18 cellular contexts compared by ENCODE assay signal in genomic region chr5:179439181-179439990, GRCh38.
A peak's percentile ranks its signal among the peaks of the same experiment; 100 is the strongest.
DNase-seq lines count a peak whose midpoint lies in the region; ATAC-seq, FAIRE-seq and TF ChIP-seq lines count a peak whose summit lies in the region.
"Had no signal": no experiment of that assay in that cellular context is flagged by ENCODE, and none has a peak within 500 bp of the region (broad histone marks: within the 10 kb centered on the region; RNA-seq: fewer than 3 reads in every experiment).

No MANE protein-coding gene starts in this region.

- peak overlapping the region; percentile 46 for H3K27ac ChIP-seq in WERI-Rb-1
- H3K27ac ChIP-seq in brain microvascular endothelial cell, result no peak overlapping the region
- H3K27ac ChIP-seq in stomach, result no peak overlapping the region
- H3K27ac ChIP-seq: A549, SJSA1 had no signal

- H3K9me3 ChIP-seq in WERI-Rb-1 (ENCODE audit: severe bottlenecking) (no peaks in the 10 kb centered on the region), stomach (no peaks in the 10 kb centered on the region)

- no peak for TF ChIP-seq EP300 in stomach (IDR thresholded peaks at IDR 0.05)

- no peaks in the 10 kb centered on the region for H3K27me3 ChIP-seq in WERI-Rb-1 (ENCODE audit: insufficient read depth, low read depth, severe bottlenecking)
- no peaks in the 10 kb centered on the region for H3K27me3 ChIP-seq in brain microvascular endothelial cell (replicated peaks)
- H3K27me3 ChIP-seq in stomach, result peaks cover 0 to 36% (median 0%) of the 10 kb centered on the region in 3 donors
- H3K27me3 ChIP-seq: SJSA1 had no signal

- DNase-seq in DMS 273 (lab: John Stamatoyannopoulos, UW; ENCODE audit: unreplicated experiment) (peak; percentile 99), NCI-H2171 (lab: John Stamatoyannopoulos, UW) (peak; percentile 93), WERI-Rb-1 (peak; percentile 37), posterior vena cava (ENCODE audit: low spot score) (peak; percentile 58), brain microvascular endothelial cell (no peak), GM12892 (ENCODE audit: insufficient read length) (no peak), stomach (no peak)
- DNase-seq: C1 segment of cervical spinal cord, DMS53, HCEC 1CT, NCI-H1417 treated with DMSO at 0.1 percent for 48 hours, NCI-H2029 treated with DMSO at 0.1 percent for 48 hours, PC-3, SW 1271 had no signal

- peak overlapping the region; percentile 19; the same call in 1 of the 2 replicates for H3K4me3 ChIP-seq in WERI-Rb-1 (ENCODE audit: low read depth, low read length)
- H3K4me3 ChIP-seq in brain microvascular endothelial cell (ENCODE audit: low read depth, low read length), result no peak overlapping the region
- no peak overlapping the region for H3K4me3 ChIP-seq in stomach
- H3K4me3 ChIP-seq: A549, K562, SJSA1 had no signal

- FAIRE-seq in GM12892 (lab: Jason Lieb, UNC), result no peak
- FAIRE-seq: A549, K562 had no signal

- TF ChIP-seq POLR2A in GM12892 (IDR thresholded peaks at IDR 0.05; ENCODE audit: low read depth, low read length) (no peak), stomach (IDR thresholded peaks at IDR 0.05) (no peak)

- intact Hi-C loops in posterior vena cava (cut with DNase I) (no loop called here), stomach (cut with DNase I; ENCODE audit: low total_unique reads) (no loop called here)

- ATAC-seq in HG03135 (IDR thresholded peaks at IDR 0.05; ENCODE audit: unreplicated experiment), result no peak
- ATAC-seq: A549, K562, PC-3 had no signal

- TF ChIP-seq CTCF in WERI-Rb-1 (IDR thresholded peaks at IDR 0.05; ENCODE audit: low read depth, low read length) (no peak), brain microvascular endothelial cell (IDR thresholded peaks at IDR 0.05; ENCODE audit: low read depth, low read length, missing control alignments) (no peak), stomach (IDR thresholded peaks at IDR 0.05) (no peak)

- H3K36me3 ChIP-seq in WERI-Rb-1, result no peaks in the 10 kb centered on the region
- no peaks in the 10 kb centered on the region for H3K36me3 ChIP-seq in brain microvascular endothelial cell (replicated peaks)
- H3K36me3 ChIP-seq in stomach, result no peaks in the 10 kb centered on the region
- H3K36me3 ChIP-seq: SJSA1 had no signal

- 71 to 81% (median 75%) methylated on average over 20 to 23 of the region's 23 CpGs for WGBS in stomach, 5 donors

- H3K4me1 ChIP-seq in stomach, result no peaks in the 10 kb centered on the region
- H3K4me1 ChIP-seq: A549, SJSA1 had no signal

- in situ Hi-C loops in brain microvascular endothelial cell (cut with HindIII; ENCODE audit: low pct_ligation_motif_present, low sequenced_read_pairs), result no loop called here

Comparison
In these comparisons a context has a peak if more than half of its experiments do, and no peak if none do; other contexts are left out.
1. DNase-seq: peak in DMS 273 (single experiment), NCI-H2171 (single experiment), WERI-Rb-1 (single experiment) and posterior vena cava (single experiment); none in brain microvascular endothelial cell (single experiment), GM12892 (single experiment) and stomach (single experiment).